24 cellular contexts compared by ENCODE assay signal in genomic region chr19:2755448-2755705, GRCh38. TPM values are rescaled to one million over a fixed set of nuclear protein-coding genes. Genes with fewer than 3 reads are reported as not detected.
"Had no signal": no experiment of that assay in that cellular context is flagged by ENCODE, and none has a peak within 500 bp of the region (broad histone marks: within the 10 kb centered on the region; RNA-seq: fewer than 3 reads in every experiment).

No MANE protein-coding gene starts in this region.

- H3K9me3 ChIP-seq: MG63, SJSA1 had no signal

- H3K27ac ChIP-seq: SJSA1, SK-N-MC had no signal

- H3K27me3 ChIP-seq: MG63, SJSA1 had no signal

- H3K36me3 ChIP-seq: MG63 had no signal

- FAIRE-seq: HepG2 had no signal

- DNase-seq: IMR-90, Karpas-422, KG1, MG63, NCI-H1092, NCI-H1105 treated with DMSO at 0.1 percent for 48 hours, NCI-H1417 treated with DMSO at 0.1 percent for 48 hours, NCI-H146, NCI-H1694 treated with DMSO at 0.1 percent for 48 hours, NCI-H1930, NCI-H2081, NCI-H2171, NCI-H226, NCI-H446, NCI-H510A, NCI-H524 treated with DMSO at 0.1 percent for 48 hours, NCI-H69, NCI-H774, Right ventricle myocardium superior, SIG-M5 had no signal

- H3K4me1 ChIP-seq: SJSA1 had no signal

- ATAC-seq: HepG2 had no signal

- H3K4me3 ChIP-seq: MG63, SJSA1, SK-N-MC had no signal

RNA-seq across cellular contexts. Expression of gene DIRAS1, which starts 34.2 kb away (rescaled TPM):
- total RNA-seq: HT1080, SJSA1 had no signal

RNA-seq across cellular contexts. Expression of gene GNG7, which starts 52.9 kb away (rescaled TPM):
- total RNA-seq: HT1080 had no signal
